In the genomic region with DNA sequence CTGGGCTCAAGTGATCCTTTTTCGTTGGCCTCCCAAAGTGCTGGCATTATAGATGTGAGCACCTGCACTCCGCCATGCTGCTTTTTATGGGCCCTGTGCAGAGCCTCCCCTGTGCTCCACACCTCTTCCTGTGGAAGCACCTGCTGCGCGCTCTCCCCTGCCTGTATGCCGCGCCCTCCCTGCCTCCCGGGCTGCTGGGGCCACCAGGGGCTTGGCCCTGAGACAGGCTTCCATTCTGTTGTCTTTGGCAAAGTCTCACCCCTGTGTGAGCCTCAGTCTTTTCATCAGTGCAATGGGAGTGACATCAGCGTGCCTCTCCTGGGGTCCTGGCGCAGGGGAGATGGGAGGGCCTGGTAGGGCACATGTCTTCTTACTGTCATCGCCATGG, we compare ENCODE assay signal across 8 cellular contexts. TPM values are rescaled to one million over a fixed set of nuclear protein-coding genes. Genes with fewer than 3 reads are reported as not detected.
DNase-seq lines count a peak whose midpoint lies in the region; ATAC-seq and TF ChIP-seq lines count a peak whose summit lies in the region.

No MANE protein-coding gene starts in this region.

- H3F3A ChIP-seq in neural progenitor cell (ENCODE audit: low read depth), result peaks cover 67% of the 10 kb centered on the region

- H3K9me3 ChIP-seq in CD8-positive, alpha-beta memory T cell (ENCODE audit: low read length), result no peaks in the 10 kb centered on the region
- no peaks in the 10 kb centered on the region for H3K9me3 ChIP-seq in neural progenitor cell (ENCODE audit: low read depth)

- H3K4me1 Mint-ChIP-seq in CD8-positive, alpha-beta memory T cell, result peaks cover 36 to 49% (median 39%) of the 10 kb centered on the region in 3 donors
- peaks cover 42% of the 10 kb centered on the region for H3K4me1 Mint-ChIP-seq in central memory CD8-positive, alpha-beta T cell
- peaks cover 38% of the 10 kb centered on the region for H3K4me1 Mint-ChIP-seq in neural progenitor cell

- POLR2A ChIA-PET in CD8-positive, alpha-beta memory T cell (lab: Charles Lee), result interaction anchor here (1.8 kb wide), 1 partner anchor 32 kb away, joined by 15 read pairs; no protein-coding TSS in a partner anchor

- no peaks in the 10 kb centered on the region for H3K9me3 Mint-ChIP-seq in CD8-positive, alpha-beta memory T cell
- H3K9me3 Mint-ChIP-seq in central memory CD8-positive, alpha-beta T cell, result no peaks in the 10 kb centered on the region
- H3K9me3 Mint-ChIP-seq in neural progenitor cell, result no peaks in the 10 kb centered on the region

- H4K20me1 ChIP-seq in neural progenitor cell (ENCODE audit: low read depth), result peaks cover 49% of the 10 kb centered on the region

- H3K79me2 ChIP-seq in neural progenitor cell (ENCODE audit: low read depth), result peaks cover 37% of the 10 kb centered on the region

- peak overlapping the region; percentile 79 to 87 (median 84) for H3K4me3 Mint-ChIP-seq in CD8-positive, alpha-beta memory T cell
- peak overlapping the region; percentile 75 for H3K4me3 Mint-ChIP-seq in central memory CD8-positive, alpha-beta T cell
- peak overlapping the region; percentile 88 for H3K4me3 Mint-ChIP-seq in neural progenitor cell

- no peak overlapping the region for H3K9ac ChIP-seq in neural progenitor cell

- no peak for ATAC-seq in central memory CD8-positive, alpha-beta T cell (replicated peaks; ENCODE audit: extremely low read depth, poor library complexity, severe bottlenecking)
- no peak for ATAC-seq in GM18907 (IDR thresholded peaks at IDR 0.05; ENCODE audit: unreplicated experiment)

- peaks cover 11 to 55% (median 18%) of the 10 kb centered on the region in 3 donors for H3K36me3 Mint-ChIP-seq in CD8-positive, alpha-beta memory T cell
- H3K36me3 Mint-ChIP-seq in central memory CD8-positive, alpha-beta T cell (ENCODE audit: insufficient read depth), result peaks cover 47% of the 10 kb centered on the region
- peaks cover 22% of the 10 kb centered on the region for H3K36me3 Mint-ChIP-seq in neural progenitor cell

- H3K4me2 ChIP-seq in neural progenitor cell, result peak overlapping the region; percentile 85

- no peak for TF ChIP-seq CTCF in neural progenitor cell (IDR thresholded peaks at IDR 0.05)

- H3K36me3 ChIP-seq in CD8-positive, alpha-beta memory T cell (ENCODE audit: insufficient read depth, low read length), result peaks cover 42% of the 10 kb centered on the region
- peaks cover 5% of the 10 kb centered on the region for H3K36me3 ChIP-seq in neural progenitor cell

- DNase-seq in CD8-positive, alpha-beta memory T cell, result no peak
- DNase-seq in NAMALWA (ENCODE audit: low spot score) (peak; percentile 70), neural progenitor cell (ENCODE audit: low spot score) (no peak), NCI-H2227 (lab: John Stamatoyannopoulos, UW; ENCODE audit: unreplicated experiment) (no peak), NCI-H226 (no peak), NCI-H2171 (lab: John Stamatoyannopoulos, UW) (no peak)
- no peak for DNase-seq in central memory CD8-positive, alpha-beta T cell (ENCODE audit: low spot score in 2 of 2)

- H2AFZ ChIP-seq in neural progenitor cell (replicated peaks), result no peak overlapping the region

- peaks cover 0 to 5% of the 10 kb centered on the region in 2 donors for H3K27me3 Mint-ChIP-seq in CD8-positive, alpha-beta memory T cell
- no peaks in the 10 kb centered on the region for H3K27me3 Mint-ChIP-seq in central memory CD8-positive, alpha-beta T cell
- peaks cover 15% of the 10 kb centered on the region for H3K27me3 Mint-ChIP-seq in neural progenitor cell (ENCODE audit: insufficient read depth, low read depth)

- CTCF ChIA-PET in CD8-positive, alpha-beta memory T cell (lab: Charles Lee), result interaction anchor here (1.3 to 1.8 kb wide), 2 partner anchors 32 to 33 kb away, joined by 7 to 12 read pairs; no protein-coding TSS in a partner anchor

- H3K27ac Mint-ChIP-seq in CD8-positive, alpha-beta memory T cell, result peak overlapping the region; percentile 80 to 98 (median 94)
- H3K27ac Mint-ChIP-seq in central memory CD8-positive, alpha-beta T cell (ENCODE audit: low read depth), result peak overlapping the region; percentile 95
- no peak overlapping the region for H3K27ac Mint-ChIP-seq in neural progenitor cell

- H3K27me3 ChIP-seq in CD8-positive, alpha-beta memory T cell (ENCODE audit: insufficient read depth, low read length, poor library complexity, severe bottlenecking), result no peaks in the 10 kb centered on the region
- no peaks in the 10 kb centered on the region for H3K27me3 ChIP-seq in neural progenitor cell

- peaks cover 49% of the 10 kb centered on the region for H3K4me1 ChIP-seq in CD8-positive, alpha-beta memory T cell (ENCODE audit: insufficient read depth, low read length)
- H3K4me1 ChIP-seq in neural progenitor cell, result peaks cover 26% of the 10 kb centered on the region

- H3K27ac ChIP-seq in CD8-positive, alpha-beta memory T cell (ENCODE audit: low read depth, low read length), result peak overlapping the region; percentile 92
- H3K27ac ChIP-seq in neural progenitor cell, result no peak overlapping the region

- H3K4me3 ChIP-seq in CD8-positive, alpha-beta memory T cell (ENCODE audit: low read length), result peak overlapping the region; percentile 74
- H3K4me3 ChIP-seq in neural progenitor cell, result peak overlapping the region; percentile 61

RNA-seq across cellular contexts. Expression of a gene that starts 1.3 kb away (rescaled TPM):
- 100 to 1,000 TPM; 113 TPM for total RNA-seq in CD8-positive, alpha-beta memory T cell
- 100 TPM for polyA plus RNA-seq in CD8-positive, alpha-beta memory T cell
- total RNA-seq in neural progenitor cell (ENCODE audit: low replicate concordance), result 4.8 and 14.6 TPM in 2 replicates

RNA-seq across cellular contexts. Expression of a gene that starts 7.5 kb away (rescaled TPM):
- 100 to 1,000 TPM; 253 to 258 TPM for total RNA-seq in CD8-positive, alpha-beta memory T cell
- polyA plus RNA-seq in CD8-positive, alpha-beta memory T cell, result 238 TPM
- total RNA-seq in neural progenitor cell (ENCODE audit: low replicate concordance), result 395 and 737 TPM in 2 replicates

RNA-seq across cellular contexts. Expression of a gene that starts 9.1 kb away (rescaled TPM):
- not detected for total RNA-seq in CD8-positive, alpha-beta memory T cell
- not detected for polyA plus RNA-seq in CD8-positive, alpha-beta memory T cell
- total RNA-seq in neural progenitor cell (ENCODE audit: low replicate concordance), result 13.2 and 34.7 TPM in 2 replicates

RNA-seq across cellular contexts. Expression of a gene that starts 28.2 kb away (rescaled TPM):
- total RNA-seq in CD8-positive, alpha-beta memory T cell, result 10 to 100 TPM; 39.8 to 45.3 TPM
- 14.6 TPM for polyA plus RNA-seq in CD8-positive, alpha-beta memory T cell
- total RNA-seq in neural progenitor cell (ENCODE audit: low replicate concordance), result 16.1 and 51.3 TPM in 2 replicates

RNA-seq across cellular contexts. Expression of a gene that starts 35.1 kb away (rescaled TPM):
- 100 to 1,000 TPM; 179 to 180 TPM for total RNA-seq in CD8-positive, alpha-beta memory T cell
- 271 TPM for polyA plus RNA-seq in CD8-positive, alpha-beta memory T cell
- total RNA-seq in neural progenitor cell (ENCODE audit: low replicate concordance), result 7.1 and 52.0 TPM in 2 replicates

Comparison
In these comparisons a context has a peak if more than half of its experiments do, and no peak if none do; other contexts are left out.
1. RNA of a gene that starts 9.1 kb away (total RNA-seq): 13.2 to 34.7 TPM in neural progenitor cell; not detected in CD8-positive, alpha-beta memory T cell; every median in the first group is over 10 times any median in the second.
2. Peak in every context shown above with its lines, with median percentiles within 50 percentile points of each other: H3K4me3 Mint-ChIP-seq.